20 cellular contexts compared by ENCODE assay signal in the genomic region with DNA sequence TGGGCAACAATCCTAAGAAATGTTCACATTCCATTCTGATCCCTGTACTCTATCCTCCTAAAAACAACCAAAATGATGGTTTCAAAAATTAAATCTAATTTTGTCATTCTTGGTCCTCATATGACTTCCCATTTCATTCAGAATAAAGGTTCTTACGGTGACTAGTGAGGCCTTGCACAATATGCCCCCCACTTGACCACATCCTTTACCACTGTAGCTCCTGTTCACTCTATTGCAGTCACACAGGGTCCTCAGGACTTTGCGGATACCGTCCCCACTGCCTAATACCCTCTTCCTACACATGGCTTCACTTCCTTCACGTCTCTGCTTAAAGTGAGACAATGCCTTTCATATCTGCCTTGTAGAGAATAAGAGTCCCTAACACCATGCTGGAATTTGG.
"Had no signal": no experiment of that assay in that cellular context is flagged by ENCODE, and none has a peak within 500 bp of the region (broad histone marks: within the 10 kb centered on the region; RNA-seq: fewer than 3 reads in every experiment).

No MANE protein-coding gene starts in this region.

- H3K4me1 ChIP-seq: esophagus squamous epithelium, lower lobe of right lung, psoas muscle, sigmoid colon, testis, tibial artery had no signal

- H3K27me3 ChIP-seq: esophagus squamous epithelium, sigmoid colon, testis, tibial artery had no signal

- DNase-seq: cortex of kidney; effector memory CD8-positive, alpha-beta T cell; erythroblast; esophagus squamous epithelium; foreskin melanocyte; left ventricle myocardium superior; lower lobe of right lung; naive thymus-derived CD8-positive, alpha-beta T cell; nephron progenitor cell; nucleus accumbens; psoas muscle; right cardiac atrium; sigmoid colon; stimulated activated CD4-positive, alpha-beta T cell treated with anti-CD3 and anti-CD28 coated beads, Interleukin-2, amount 100 ng/mL, for 24 hours; stimulated activated CD4-positive, alpha-beta T cell treated with anti-CD3 and anti-CD28 coated beads, Interleukin-4, amount 100 ng/mL, for 4 hours; stimulated activated naive CD8-positive, alpha-beta T cell treated with anti-CD3 and anti-CD28 coated beads, Interleukin-15, Interleukin-2, amounts not matched to agents 100 U/mL and 50 U/mL, for 24 hours; substantia nigra; testis; tibial artery had no signal

- H3K27ac ChIP-seq: esophagus squamous epithelium, lower lobe of right lung, psoas muscle, sigmoid colon, testis, tibial artery had no signal

- H3K36me3 ChIP-seq: esophagus squamous epithelium, lower lobe of right lung, sigmoid colon, tibial artery had no signal

- H3K9me3 ChIP-seq: esophagus squamous epithelium, testis had no signal

- H3K4me3 ChIP-seq: esophagus squamous epithelium, lower lobe of right lung, psoas muscle, sigmoid colon, testis, tibial artery had no signal

- ATAC-seq: effector memory CD8-positive, alpha-beta T cell; left ventricle myocardium superior; lower lobe of right lung; naive thymus-derived CD8-positive, alpha-beta T cell; psoas muscle; right cardiac atrium; stimulated activated memory B cell treated with anti-CD40 and anti-IgM and Interleukin-4, amounts not matched to agents 10 μg/mL and 1 μg/mL and 100 μg/mL, for 72 hours; stimulated activated naive CD8-positive, alpha-beta T cell treated with anti-CD3 and anti-CD28 coated beads, Interleukin-15, Interleukin-2, amounts not matched to agents 100 U/mL and 50 U/mL, for 24 hours had no signal
